14 cellular contexts compared by ENCODE assay signal in genomic region chr6:150273457-150274309, GRCh38.
A peak's percentile ranks its signal among the peaks of the same experiment; 100 is the strongest.
DNase-seq lines count a peak whose midpoint lies in the region; ATAC-seq and TF ChIP-seq lines count a peak whose summit lies in the region.
"Had no signal": no experiment of that assay in that cellular context is flagged by ENCODE, and none has a peak within 500 bp of the region (broad histone marks: within the 10 kb centered on the region; RNA-seq: fewer than 3 reads in every experiment).

No MANE protein-coding gene starts in this region.

- H3K4me1 ChIP-seq in transverse colon = peaks cover 0 to 6% (median 2%) of the 10 kb centered on the region in 4 donors

- ATAC-seq in GM19025 (IDR thresholded peaks at IDR 0.05; ENCODE audit: low read depth, unreplicated experiment) = peak; percentile 61
- ATAC-seq in HG03354 (IDR thresholded peaks at IDR 0.05; ENCODE audit: poor library complexity, severe bottlenecking, unreplicated experiment) = peak; percentile 54
- ATAC-seq in sciatic nerve = peak; percentile 84

- DNase-seq in astrocyte of the spinal cord (ENCODE audit: low read depth, low spot score) (peak; percentile 75), sciatic nerve (ENCODE audit: low spot score) (no peak), transverse colon (no peak), KBM-7 (no peak), SW 1271 (lab: John Stamatoyannopoulos, UW) (no peak), T1000 (lab: John Stamatoyannopoulos, UW) (no peak)
- DNase-seq: activated naive CD4-positive, alpha-beta T cell treated with anti-CD3 and anti-CD28 coated beads for 36 hours; cortex of kidney; NCI-H748 treated with DMSO at 0.1 percent for 48 hours; sigmoid colon; tibial artery had no signal

- in situ Hi-C loops in astrocyte of the spinal cord (cut with HindIII; ENCODE audit: low sequenced_read_pairs) (no loop called here), transverse colon (cut with MboI; ENCODE audit: low pct_ligation_motif_present in 1 of 4, low pct_unique_long_range_greater_than_20kb in 1 of 4, low sequenced_read_pairs in 3 of 4) (no loop called here), KBM-7 (cut with MboI; ENCODE audit: low pct_unique_long_range_greater_than_20kb, low sequenced_read_pairs) (no loop called here)

- H3K36me3 ChIP-seq in transverse colon = no peaks in the 10 kb centered on the region
- H3K36me3 ChIP-seq: sigmoid colon, tibial artery had no signal

- H3K9me3 ChIP-seq in transverse colon = no peaks in the 10 kb centered on the region
- H3K9me3 ChIP-seq: sigmoid colon, tibial artery had no signal

- intact Hi-C loops in sciatic nerve (cut with DNase I) = no loop called here
- intact Hi-C loops in transverse colon (cut with DNase I; ENCODE audit: low total_unique reads) = no loop called here

- H3K4me3 ChIP-seq in astrocyte of the spinal cord (ENCODE audit: low read depth, low read length) (no peak overlapping the region), transverse colon (no peak overlapping the region)
- H3K4me3 ChIP-seq: sigmoid colon, tibial artery had no signal

- TF ChIP-seq EP300 in transverse colon (IDR thresholded peaks at IDR 0.05; ENCODE audit: low read depth) = no peak

- no peaks in the 10 kb centered on the region for H3K27me3 ChIP-seq in transverse colon
- H3K27me3 ChIP-seq: sigmoid colon had no signal

- H3K27ac ChIP-seq in transverse colon = no peak overlapping the region
- H3K27ac ChIP-seq: HL-60, sigmoid colon, tibial artery had no signal

- TF ChIP-seq POLR2A in transverse colon (IDR thresholded peaks at IDR 0.05) = no peak

- WGBS in transverse colon (ENCODE audit: low coverage in 1 of 2), 2 donors = 85 to 100% methylated on average over 4 to 15 of the region's 15 CpGs

- TF ChIP-seq CTCF in astrocyte of the spinal cord (IDR thresholded peaks at IDR 0.05; ENCODE audit: low read depth, low read length) (no peak), transverse colon (IDR thresholded peaks at IDR 0.05) (no peak)
